In the genomic region with DNA sequence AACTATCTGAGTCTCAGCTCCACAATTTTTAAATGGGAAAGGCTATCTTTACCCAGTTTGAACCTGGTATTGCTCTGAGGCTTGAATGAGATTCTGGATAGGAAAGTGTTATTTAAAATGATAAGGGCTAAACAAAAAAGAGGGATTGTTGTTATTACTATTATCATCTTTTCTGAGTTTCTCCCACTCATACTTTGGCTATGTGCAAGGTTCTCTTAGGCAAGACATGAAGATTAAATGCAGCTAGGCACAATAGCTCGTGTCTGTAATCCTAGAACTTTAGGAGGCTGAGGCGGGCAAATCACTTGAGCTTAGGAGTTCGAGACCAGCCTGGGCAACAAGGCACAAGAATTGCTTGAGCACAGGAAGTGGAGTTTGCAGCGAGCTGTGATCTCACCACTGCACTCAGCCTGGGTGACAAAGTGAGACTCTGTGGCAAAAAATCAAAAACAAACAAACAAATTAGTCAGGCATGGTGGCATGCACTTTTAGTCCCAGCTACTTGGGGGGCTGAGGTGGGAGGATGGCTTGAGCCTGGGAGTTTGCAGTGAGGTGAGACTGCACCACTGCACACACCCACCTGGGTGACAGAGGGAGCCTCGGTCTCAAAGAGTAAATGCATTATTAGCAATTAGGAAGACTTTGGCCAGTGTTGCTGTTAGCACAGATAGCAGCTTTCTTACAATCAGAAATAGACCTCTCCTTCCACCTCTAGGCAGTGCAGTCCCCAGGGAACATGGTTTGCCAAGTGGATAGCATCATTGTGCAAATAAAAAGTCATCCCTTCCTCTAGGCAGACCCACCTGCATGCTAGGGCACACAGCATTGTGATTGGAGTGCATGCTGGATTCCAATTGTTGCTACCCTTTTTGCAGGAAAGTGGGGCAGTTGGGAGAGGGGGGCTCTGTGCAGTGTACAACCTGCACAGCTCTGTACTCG, we compare ENCODE assay signal across 18 cellular contexts.
A peak's percentile ranks its signal among the peaks of the same experiment; 100 is the strongest.
DNase-seq lines count a peak whose midpoint lies in the region; TF ChIP-seq lines count a peak whose summit lies in the region.
"Had no signal": no experiment of that assay in that cellular context is flagged by ENCODE, and none has a peak within 500 bp of the region (broad histone marks: within the 10 kb centered on the region; RNA-seq: fewer than 3 reads in every experiment).

No MANE protein-coding gene starts in this region.

- intact Hi-C loops in prostate gland (cut with DNase I), result no loop called here

- peaks cover 5% of the 10 kb centered on the region for H3K27me3 Mint-ChIP-seq in nephron progenitor cell (ENCODE audit: low read depth, poor library complexity)

- DNase-seq in DMS53 (lab: John Stamatoyannopoulos, UW) (peak; percentile 46), DMS53 treated with DMSO at 0.1 percent for 48 hours (lab: John Stamatoyannopoulos, UW; ENCODE audit: unreplicated experiment) (no peak), M059J (ENCODE audit: low read depth) (peak; percentile 20), NCI-H446 treated with DMSO at 0.1 percent for 48 hours (lab: John Stamatoyannopoulos, UW) (peak; percentile 26), nephron progenitor cell (no peak), BE2C (no peak), prostate gland (ENCODE audit: low spot score) (no peak), COLO829 (ENCODE audit: low spot score) (no peak)
- DNase-seq: 8988T; activated CD8-positive, alpha-beta memory T cell treated with anti-CD3 and anti-CD28 coated beads for 24 hours; hippocampal formation; SIG-M5; stimulated activated naive CD4-positive, alpha-beta T cell; transverse colon had no signal

- H3K9me3 ChIP-seq in BE2C, result no peaks in the 10 kb centered on the region
- no peaks in the 10 kb centered on the region for H3K9me3 ChIP-seq in prostate gland
- H3K9me3 ChIP-seq: transverse colon had no signal

- no peak overlapping the region for H3K4me3 ChIP-seq in BE2C (ENCODE audit: low read depth, low read length)
- no peak overlapping the region for H3K4me3 ChIP-seq in prostate gland
- H3K4me3 ChIP-seq: transverse colon had no signal

- TF ChIP-seq CTCF in nephron progenitor cell (IDR thresholded peaks at IDR 0.05), result no peak
- TF ChIP-seq CTCF in BE2C (IDR thresholded peaks at IDR 0.05; ENCODE audit: low read depth, low read length), result no peak
- no peak for TF ChIP-seq CTCF in prostate gland (IDR thresholded peaks at IDR 0.05)

- H3K36me3 ChIP-seq in BE2C, result no peaks in the 10 kb centered on the region
- no peaks in the 10 kb centered on the region for H3K36me3 ChIP-seq in prostate gland
- H3K36me3 ChIP-seq: transverse colon had no signal

- peak overlapping the region; percentile 76 for H3K27ac Mint-ChIP-seq in nephron progenitor cell
- H3K27ac Mint-ChIP-seq: memory B cell; natural killer cell treated with Interleukin-12 subunit alpha and Interleukin-12 subunit beta and Interleukin-15 and Interleukin-18, amount 100 ng/mL, for 72 hours; T-helper 1 cell treated with Interleukin-12 subunit alpha and Interleukin-12 subunit beta and Interleukin-4 antibody, amounts not matched to agents 30 μg/mL and 1 μg/mL, for 36 hours; WTC11 had no signal

- no peak overlapping the region for H3K27ac ChIP-seq in prostate gland
- H3K27ac ChIP-seq: transverse colon had no signal

- peaks cover 31% of the 10 kb centered on the region for H3K4me1 Mint-ChIP-seq in nephron progenitor cell
- H3K4me1 Mint-ChIP-seq: WTC11 had no signal

- H3K4me1 ChIP-seq in BE2C (no peaks in the 10 kb centered on the region; the same call in 1 of the 2 replicates), prostate gland (replicated peaks) (no peaks in the 10 kb centered on the region)

- WGBS in prostate gland, result 66% methylated on average over 6 of the region's 6 CpGs

- no peaks in the 10 kb centered on the region for H3K36me3 Mint-ChIP-seq in nephron progenitor cell (ENCODE audit: low read depth)
- H3K36me3 Mint-ChIP-seq: memory B cell; natural killer cell treated with Interleukin-12 subunit alpha and Interleukin-12 subunit beta and Interleukin-15 and Interleukin-18, amount 100 ng/mL, for 72 hours; WTC11 had no signal

- H3K27me3 ChIP-seq in BE2C (no peaks in the 10 kb centered on the region), prostate gland (replicated peaks; ENCODE audit: insufficient read depth) (no peaks in the 10 kb centered on the region)
- H3K27me3 ChIP-seq: transverse colon had no signal

- H3K4me3 Mint-ChIP-seq in nephron progenitor cell, result no peak overlapping the region
- H3K4me3 Mint-ChIP-seq: memory B cell; natural killer cell treated with Interleukin-12 subunit alpha and Interleukin-12 subunit beta and Interleukin-15 and Interleukin-18, amount 100 ng/mL, for 72 hours; T-helper 1 cell treated with Interleukin-12 subunit alpha and Interleukin-12 subunit beta and Interleukin-4 antibody, amounts not matched to agents 30 μg/mL and 1 μg/mL, for 36 hours; WTC11 had no signal

- no peaks in the 10 kb centered on the region for H3K9me3 Mint-ChIP-seq in nephron progenitor cell
- H3K9me3 Mint-ChIP-seq: memory B cell; natural killer cell treated with Interleukin-12 subunit alpha and Interleukin-12 subunit beta and Interleukin-15 and Interleukin-18, amount 100 ng/mL, for 72 hours; T-helper 1 cell treated with Interleukin-12 subunit alpha and Interleukin-12 subunit beta and Interleukin-4 antibody, amounts not matched to agents 30 μg/mL and 1 μg/mL, for 36 hours; WTC11 had no signal

- no peak for TF ChIP-seq POLR2A in prostate gland (IDR thresholded peaks at IDR 0.05)

Comparison
In these comparisons a context has a peak if more than half of its experiments do, and no peak if none do; other contexts are left out.
1. DNase-seq: peak in DMS53 (single experiment), M059J (single experiment) and NCI-H446 treated with DMSO at 0.1 percent for 48 hours (single experiment); none in DMS53 treated with DMSO at 0.1 percent for 48 hours (single experiment), nephron progenitor cell (single experiment), BE2C (single experiment), prostate gland (single experiment) and COLO829 (single experiment).